In genomic region chr5:74063346-74063745, GRCh38 we compare ENCODE assay signal across 17 cellular contexts.
"Had no signal": no experiment of that assay in that cellular context is flagged by ENCODE, and none has a peak within 500 bp of the region (broad histone marks: within the 10 kb centered on the region; RNA-seq: fewer than 3 reads in every experiment).

No MANE protein-coding gene starts in this region.

- H3K36me3 Mint-ChIP-seq: brain; stimulated activated naive B cell treated with anti-CD40 and anti-IgM and Interleukin-4, amounts not matched to agents 10 μg/mL and 1 μg/mL and 100 μg/mL, for 72 hours; WTC11 had no signal

- H3K4me3 ChIP-seq: dorsolateral prefrontal cortex, esophagus squamous epithelium, heart right ventricle, left ventricle myocardium inferior, spleen, transverse colon had no signal

- H3K27me3 ChIP-seq: dorsolateral prefrontal cortex, esophagus squamous epithelium, foreskin keratinocyte, heart right ventricle, spleen, transverse colon had no signal

- ATAC-seq: heart right ventricle, right cardiac atrium, WTC11 had no signal

- H3K36me3 ChIP-seq: esophagus squamous epithelium, heart right ventricle, left ventricle myocardium inferior, spleen, transverse colon had no signal

- DNase-seq: activated CD4-positive, alpha-beta T cell treated with anti-CD3 and anti-CD28 coated beads for 48 hours; activated naive CD4-positive, alpha-beta T cell treated with anti-CD3 and anti-CD28 coated beads for 36 hours; dorsolateral prefrontal cortex; esophagus squamous epithelium; foreskin keratinocyte; heart right ventricle; islet precursor cell; left ventricle myocardium inferior; posterior cingulate gyrus; right cardiac atrium; spleen; stimulated activated CD4-positive, alpha-beta T cell treated with anti-CD3 and anti-CD28 coated beads, Interleukin-2, amount 100 ng/mL, for 24 hours; stimulated activated naive B cell treated with anti-CD40 and anti-IgM and Interleukin-4, amounts not matched to agents 10 μg/mL and 1 μg/mL and 100 μg/mL, for 72 hours; substantia nigra; transverse colon had no signal

- H3K4me3 Mint-ChIP-seq: activated naive CD4-positive, alpha-beta T cell treated with anti-CD3 and anti-CD28 coated beads for 36 hours; brain; stimulated activated naive B cell treated with anti-CD40 and anti-IgM and Interleukin-4, amounts not matched to agents 10 μg/mL and 1 μg/mL and 100 μg/mL, for 72 hours; WTC11 had no signal

- H3K27ac ChIP-seq: dorsolateral prefrontal cortex, esophagus squamous epithelium, foreskin keratinocyte, heart right ventricle, left ventricle myocardium inferior, spleen, transverse colon had no signal

- H3K9me3 Mint-ChIP-seq: activated naive CD4-positive, alpha-beta T cell treated with anti-CD3 and anti-CD28 coated beads for 36 hours; brain; stimulated activated naive B cell treated with anti-CD40 and anti-IgM and Interleukin-4, amounts not matched to agents 10 μg/mL and 1 μg/mL and 100 μg/mL, for 72 hours; WTC11 had no signal

- H3K4me1 ChIP-seq: esophagus squamous epithelium, heart right ventricle, left ventricle myocardium inferior, spleen had no signal

- H3K9me3 ChIP-seq: esophagus squamous epithelium, heart right ventricle, left ventricle myocardium inferior, spleen, transverse colon had no signal

- H3K27ac Mint-ChIP-seq: activated naive CD4-positive, alpha-beta T cell treated with anti-CD3 and anti-CD28 coated beads for 36 hours; stimulated activated naive B cell treated with anti-CD40 and anti-IgM and Interleukin-4, amounts not matched to agents 10 μg/mL and 1 μg/mL and 100 μg/mL, for 72 hours; WTC11 had no signal

- H3K4me1 Mint-ChIP-seq: stimulated activated naive B cell treated with anti-CD40 and anti-IgM and Interleukin-4, amounts not matched to agents 10 μg/mL and 1 μg/mL and 100 μg/mL, for 72 hours; WTC11 had no signal
